1 cellular context compared by ENCODE assay signal in the genomic region with DNA sequence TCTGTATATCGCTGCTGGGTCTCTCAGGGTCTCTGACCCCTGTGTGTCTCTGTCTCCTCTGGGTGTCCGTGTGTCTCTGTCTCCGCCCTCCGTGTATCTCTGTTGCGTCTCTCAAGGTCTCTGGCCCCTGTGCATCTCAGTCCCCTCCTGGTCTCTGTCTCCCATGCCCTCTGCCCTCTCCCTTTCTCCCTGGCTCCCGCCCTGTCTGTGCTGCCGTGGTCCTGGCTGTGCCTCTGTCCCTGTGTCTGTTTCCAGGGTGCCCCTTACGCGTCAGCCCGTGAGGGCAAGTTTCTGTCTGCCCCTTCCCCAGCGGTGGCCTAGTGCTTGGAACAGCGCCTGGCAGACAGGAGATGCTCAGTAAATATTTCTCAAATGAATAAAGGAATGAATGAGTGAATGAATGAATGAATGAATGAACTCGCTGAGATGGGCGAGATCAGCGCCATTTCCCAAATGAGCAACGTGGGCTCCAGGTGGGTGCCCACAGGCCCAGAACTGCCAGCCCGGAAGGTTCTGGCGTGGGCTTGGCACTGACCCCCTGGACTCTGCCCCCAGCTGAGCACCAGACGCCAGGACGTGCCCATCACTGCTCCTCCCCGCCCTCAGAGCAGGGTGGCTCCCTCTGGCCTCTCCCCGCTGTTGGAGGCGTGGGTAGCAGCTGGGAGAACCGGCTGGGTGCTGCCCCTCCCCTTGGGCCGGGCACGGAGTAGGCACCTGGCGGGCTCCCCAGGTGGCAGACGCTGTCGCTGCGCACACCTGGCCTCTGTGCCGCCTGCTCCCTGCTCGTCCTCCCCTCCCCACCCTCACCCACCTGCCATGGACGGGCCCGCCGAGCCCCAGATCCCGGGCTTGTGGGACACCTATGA.
TF ChIP-seq lines count a peak whose summit lies in the region.

A gene (plus strand): TSS at position 736 of the 866 bp plus-strand sequence. CDS start 81 bp downstream, at position 817.

TF ChIP-seq in HCT116, 20 proteins besides CTCF, POLR2A, EP300 and RAD21 (continued from another document):
- TF ChIP-seq, protein P1, sequence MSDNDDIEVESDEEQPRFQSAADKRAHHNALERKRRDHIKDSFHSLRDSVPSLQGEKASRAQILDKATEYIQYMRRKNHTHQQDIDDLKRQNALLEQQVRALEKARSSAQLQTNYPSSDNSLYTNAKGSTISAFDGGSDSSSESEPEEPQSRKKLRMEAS (IDR thresholded peaks at IDR 0.05), result no peak; the same call in 1 of the 2 replicates
